Comparison of ENCODE assay signal across 8 cellular contexts in the genomic region with DNA sequence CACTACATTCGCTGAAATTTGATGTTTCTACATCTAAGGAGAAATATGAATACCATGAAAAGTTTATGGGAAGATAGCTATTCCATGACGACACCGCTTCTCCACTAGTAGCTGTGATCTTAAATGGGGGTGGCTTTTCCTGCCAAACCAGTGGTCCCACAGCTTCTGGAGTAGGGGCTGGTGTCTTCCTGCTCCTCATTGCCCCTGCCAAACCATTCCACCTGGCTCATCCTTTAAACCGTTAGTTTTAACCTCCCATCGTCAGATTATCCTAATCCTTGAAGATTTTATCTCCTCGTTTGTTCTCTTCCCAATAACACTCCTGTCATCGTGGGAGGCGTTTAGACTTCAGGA. TPM values are rescaled to one million over a fixed set of nuclear protein-coding genes. Genes with fewer than 3 reads are reported as not detected.
DNase-seq lines count a peak whose midpoint lies in the region; ATAC-seq and TF ChIP-seq lines count a peak whose summit lies in the region.

No MANE protein-coding gene starts in this region.

- peaks cover 23% of the 10 kb centered on the region for H3K4me1 Mint-ChIP-seq in CD8-positive, alpha-beta T cell (ENCODE audit: low read depth)
- peaks cover 13% of the 10 kb centered on the region for H3K4me1 Mint-ChIP-seq in endothelial cell (ENCODE audit: unreplicated experiment)

- H3K27me3 Mint-ChIP-seq in CD8-positive, alpha-beta T cell (ENCODE audit: low read depth), result no peaks in the 10 kb centered on the region
- H3K27me3 Mint-ChIP-seq in endothelial cell (ENCODE audit: unreplicated experiment), result peaks cover 3% of the 10 kb centered on the region

- TF ChIP-seq CTCF in CD8-positive, alpha-beta T cell (IDR thresholded peaks at IDR 0.05), result no peak
- no peak for TF ChIP-seq CTCF in OCI-LY3 (IDR thresholded peaks at IDR 0.05; ENCODE audit: low read depth, low read length)
- no peak for TF ChIP-seq CTCF in endothelial cell (IDR thresholded peaks at IDR 0.05; ENCODE audit: unreplicated experiment)
- no peak for TF ChIP-seq CTCF in neutrophil (IDR thresholded peaks at IDR 0.05)

- H3K27me3 ChIP-seq in CD8-positive, alpha-beta T cell (ENCODE audit: insufficient read depth, low read length), result no peaks in the 10 kb centered on the region
- H3K27me3 ChIP-seq in OCI-LY3 (ENCODE audit: low read depth, low read length) (no peaks in the 10 kb centered on the region), neutrophil (peaks cover 5% of the 10 kb centered on the region)

- H3K9ac ChIP-seq in OCI-LY3 (ENCODE audit: low read length), result peak overlapping the region; percentile 95

- peaks cover 36% of the 10 kb centered on the region for H3K36me3 Mint-ChIP-seq in CD8-positive, alpha-beta T cell
- H3K36me3 Mint-ChIP-seq in endothelial cell (ENCODE audit: low read depth, unreplicated experiment), result peaks cover 31% of the 10 kb centered on the region

- H3K27ac Mint-ChIP-seq in CD8-positive, alpha-beta T cell, result peak overlapping the region; percentile 98
- H3K27ac Mint-ChIP-seq in endothelial cell (ENCODE audit: unreplicated experiment), result no peak overlapping the region

- peak overlapping the region; percentile 59 for H3K27ac ChIP-seq in CD8-positive, alpha-beta T cell (ENCODE audit: low read depth, low read length)
- peak overlapping the region; percentile 79 for H3K27ac ChIP-seq in OCI-LY3 (ENCODE audit: low read length)
- H3K27ac ChIP-seq in neutrophil, result peak overlapping the region; percentile 84

- H3K4me2 ChIP-seq in OCI-LY3 (ENCODE audit: low read length), result peak overlapping the region; percentile 93

- DNase-seq in CD8-positive, alpha-beta T cell, result no peak
- DNase-seq in endothelial cell (ENCODE audit: low spot score), result no peak
- DNase-seq in stimulated activated CD4-positive, alpha-beta T cell treated with anti-CD3 and anti-CD28 coated beads, Interleukin-2, amount 100 ng/mL, for 24 hours, result no peak
- no peak for DNase-seq in NCI-H2029 treated with DMSO at 0.1 percent for 48 hours (lab: John Stamatoyannopoulos, UW)
- DNase-seq in left lobe of liver (ENCODE audit: low spot score), result no peak

- no peak for ATAC-seq in CD8-positive, alpha-beta T cell
- ATAC-seq in HG02588 (IDR thresholded peaks at IDR 0.05; ENCODE audit: unreplicated experiment) (no peak), left lobe of liver (no peak)

- POLR2A ChIA-PET in CD8-positive, alpha-beta T cell (lab: Charles Lee), result interaction anchor here (0.9 to 1.1 kb wide), 2 partner anchors 67 to 92 kb away, joined by 3 to 4 read pairs; a partner anchor contains a TSS

- intact Hi-C loops in CD8-positive, alpha-beta T cell (cut with DNase I, micrococcal nuclease), result loop anchor here (1.0 to 10.0 kb wide), 17 partner anchors 18 to 499 kb away; a partner anchor contains a TSS

- H3K9me3 ChIP-seq in CD8-positive, alpha-beta T cell (ENCODE audit: low read length), result peaks cover 10% of the 10 kb centered on the region
- H3K9me3 ChIP-seq in OCI-LY3 (ENCODE audit: insufficient read depth, low read length) (peaks cover 3% of the 10 kb centered on the region; the same call in 1 of the 2 replicates), neutrophil (no peaks in the 10 kb centered on the region)

- H3K79me2 ChIP-seq in OCI-LY3 (ENCODE audit: low read length), result peaks cover 13% of the 10 kb centered on the region

- CTCF ChIA-PET in CD8-positive, alpha-beta T cell (lab: Charles Lee), result no interaction called here

- no peaks in the 10 kb centered on the region for H4K20me1 ChIP-seq in OCI-LY3 (ENCODE audit: insufficient read depth, low read length)

- H3K4me3 Mint-ChIP-seq in CD8-positive, alpha-beta T cell, result peak overlapping the region; percentile 99
- peak overlapping the region; percentile 99 for H3K4me3 Mint-ChIP-seq in endothelial cell (ENCODE audit: unreplicated experiment)

- peak overlapping the region; percentile 100 for H2AFZ ChIP-seq in OCI-LY3 (ENCODE audit: low read depth, low read length)

- peaks cover 32% of the 10 kb centered on the region for H3K9me3 Mint-ChIP-seq in CD8-positive, alpha-beta T cell
- H3K9me3 Mint-ChIP-seq in endothelial cell (ENCODE audit: unreplicated experiment), result peaks cover 3% of the 10 kb centered on the region

- peaks cover 9% of the 10 kb centered on the region for H3K36me3 ChIP-seq in CD8-positive, alpha-beta T cell (ENCODE audit: insufficient read depth, low read length)
- H3K36me3 ChIP-seq in OCI-LY3 (replicated peaks; ENCODE audit: low read depth, low read length) (peaks cover 15% of the 10 kb centered on the region), neutrophil (peaks cover under 1% of the 10 kb centered on the region)

- peak overlapping the region; percentile 91 for H3K4me3 ChIP-seq in CD8-positive, alpha-beta T cell (ENCODE audit: low read depth, low read length)
- H3K4me3 ChIP-seq in OCI-LY3 (ENCODE audit: low read length) (peak overlapping the region; percentile 93), neutrophil (ENCODE audit: low read depth in 1 of 2, low read length in 1 of 2) (peak overlapping the region; percentile 82)

- H3K4me1 ChIP-seq in CD8-positive, alpha-beta T cell (ENCODE audit: insufficient read depth, low read length), result peaks cover 12% of the 10 kb centered on the region
- H3K4me1 ChIP-seq in OCI-LY3 (ENCODE audit: low read length) (peaks cover 11% of the 10 kb centered on the region), neutrophil (ENCODE audit: control insufficient read depth in 1 of 2, insufficient read depth in 1 of 2, low read depth in 1 of 2, low read length in 1 of 2) (peaks cover 39 to 45% of the 10 kb centered on the region in 2 experiments)

RNA-seq across cellular contexts. Expression of a gene that starts 0.6 kb away (rescaled TPM):
- total RNA-seq in CD8-positive, alpha-beta T cell, result 1 to 10 TPM; 2.4 to 3.8 TPM
- total RNA-seq in endothelial cell (ENCODE audit: unreplicated experiment) (5.6 TPM), left lobe of liver (1.7 TPM)

RNA-seq across cellular contexts. Expression of a gene that starts 18.2 kb away (rescaled TPM):
- total RNA-seq in CD8-positive, alpha-beta T cell, result 1 to 10 TPM; 3.4 to 3.5 TPM
- total RNA-seq in endothelial cell (ENCODE audit: unreplicated experiment) (10.9 TPM), left lobe of liver (2.7 TPM)

RNA-seq across cellular contexts. Expression of a gene that starts 23.0 kb away (rescaled TPM):
- total RNA-seq in CD8-positive, alpha-beta T cell, result 1 to 10 TPM; 7.7 TPM
- total RNA-seq in endothelial cell (ENCODE audit: unreplicated experiment) (6.5 TPM), left lobe of liver (0.96 TPM)

RNA-seq across cellular contexts. Expression of a gene that starts 49.6 kb away (rescaled TPM):
- 1 to 10 TPM in 1 of 2 experiments, under 1 TPM in 1; 0.72 to 1.3 TPM for total RNA-seq in CD8-positive, alpha-beta T cell
- 10.9 TPM for total RNA-seq in endothelial cell (ENCODE audit: unreplicated experiment)
- total RNA-seq in left lobe of liver, result 1.2 TPM

RNA-seq across cellular contexts. Expression of a gene that starts 51.2 kb away (rescaled TPM):
- total RNA-seq in CD8-positive, alpha-beta T cell, result under 1 TPM; 0.24 to 0.25 TPM
- 7.3 TPM for total RNA-seq in endothelial cell (ENCODE audit: unreplicated experiment)
- total RNA-seq in left lobe of liver, result 2.9 TPM
